25 cellular contexts compared by ENCODE assay signal in the genomic region with DNA sequence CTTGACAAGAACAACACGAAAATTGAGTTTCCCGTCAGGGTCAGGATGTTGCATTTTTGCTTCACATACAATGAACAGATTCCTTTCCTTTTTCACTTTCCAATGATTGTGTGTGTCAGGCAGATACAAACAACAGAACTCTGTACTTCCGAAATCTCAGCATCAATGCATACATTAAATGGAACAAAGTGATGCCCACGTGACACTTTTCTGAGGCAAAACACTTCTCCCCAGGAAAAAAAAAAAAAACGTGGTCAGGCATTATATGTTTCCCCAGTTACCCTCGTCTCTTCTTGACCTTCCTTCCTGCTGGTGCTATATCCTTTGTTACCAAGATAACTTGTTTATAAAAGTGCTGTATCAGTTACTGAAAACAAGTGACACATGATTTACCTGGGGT.
"Had no signal": no experiment of that assay in that cellular context is flagged by ENCODE, and none has a peak within 500 bp of the region (broad histone marks: within the 10 kb centered on the region; RNA-seq: fewer than 3 reads in every experiment).

No MANE protein-coding gene starts in this region.

- ATAC-seq: activated T-helper 17 cell treated with anti-CD3 and anti-CD28 coated beads, Interleukin-2, amount 50 U/mL, for 72 hours; left ventricle myocardium superior; mucosa of descending colon; T-cell had no signal

- H3K4me3 ChIP-seq: adrenal gland, ascending aorta, hepatocyte, mucosa of descending colon, SK-N-MC, spleen, thoracic aorta, upper lobe of left lung had no signal

- H3K9me3 ChIP-seq: adrenal gland, ascending aorta, mucosa of descending colon, spleen, thoracic aorta, upper lobe of left lung had no signal

- H3K4me2 ChIP-seq: hepatocyte had no signal

- H2AFZ ChIP-seq: hepatocyte had no signal

- H3K79me2 ChIP-seq: hepatocyte had no signal

- DNase-seq: activated CD4-positive, CD25-positive, alpha-beta regulatory T cell treated with anti-CD3 and anti-CD28 coated beads, Interleukin-2, amount 50 U/mL, for 72 hours; activated CD8-positive, alpha-beta memory T cell treated with anti-CD3 and anti-CD28 coated beads for 24 hours; activated CD8-positive, alpha-beta memory T cell treated with anti-CD3 and anti-CD28 coated beads, Interleukin-2, amount 50 U/mL, for 4 hours; activated T-cell treated with anti-CD3 and anti-CD28 coated beads, Interleukin-2, amount 50 U/mL, for 24 hours; adrenal gland; brain microvascular endothelial cell; caudate nucleus; foreskin fibroblast; kidney glomerular epithelial cell; left ventricle myocardium superior; mesenchymal stem cell; mucosa of descending colon; nephron progenitor cell; spleen; stimulated activated CD4-positive, alpha-beta T cell treated with anti-CD3 and anti-CD28 coated beads, Interleukin-4, amount 100 ng/mL, for 1 hour; stimulated activated naive CD4-positive, alpha-beta T cell treated with Interleukin-2 at 50 U/mL for 16 hours; T-cell; upper lobe of left lung had no signal

- H3K36me3 ChIP-seq: adrenal gland, ascending aorta, brain microvascular endothelial cell, spleen, thoracic aorta, upper lobe of left lung had no signal

- H3K4me1 ChIP-seq: adrenal gland, ascending aorta had no signal

- H3K27ac ChIP-seq: ascending aorta, brain microvascular endothelial cell, epithelial cell of prostate, hepatocyte, SK-N-MC, spleen, thoracic aorta, upper lobe of left lung, VCaP had no signal

- H3K27me3 ChIP-seq: ascending aorta, brain microvascular endothelial cell, hepatocyte, spleen, upper lobe of left lung had no signal
